11 cellular contexts compared by ENCODE assay signal in genomic region chr16:73049051-73049910, GRCh38. TPM values are rescaled to one million over a fixed set of nuclear protein-coding genes. Genes with fewer than 3 reads are reported as not detected.
DNase-seq lines count a peak whose midpoint lies in the region; ATAC-seq, FAIRE-seq and TF ChIP-seq lines count a peak whose summit lies in the region.
"Had no signal": no experiment of that assay in that cellular context is flagged by ENCODE, and none has a peak within 500 bp of the region (broad histone marks: within the 10 kb centered on the region; RNA-seq: fewer than 3 reads in every experiment).

No MANE protein-coding gene starts in this region.

- H3K36me3 ChIP-seq in IMR-90 (ENCODE audit: control insufficient read depth, insufficient read depth, low read length) = no peaks in the 10 kb centered on the region
- H3K36me3 ChIP-seq in endocrine pancreas (ENCODE audit: control insufficient read depth, insufficient read depth, low read length) = no peaks in the 10 kb centered on the region

- peak overlapping the region; percentile 97 for H3K23ac ChIP-seq in IMR-90 (ENCODE audit: low read depth, low read length)

- no peak overlapping the region for H3K56ac ChIP-seq in IMR-90 (ENCODE audit: extremely low read depth, insufficient read depth, low read length)

- dilution Hi-C loops in IMR-90 (cut with HindIII; ENCODE audit: low sequenced_read_pairs, unreplicated experiment) = loop anchor here (25.0 kb wide), 1 partner anchor 112 kb away; no protein-coding TSS in a partner anchor

- no peak for DNase-seq in A549 (ENCODE audit: low read depth in 1 of 2, low spot score in 1 of 2)
- DNase-seq in IMR-90 = no peak
- no peak for DNase-seq in natural killer cell
- no peak for DNase-seq in erythroblast (lab: John Stamatoyannopoulos, UW)
- DNase-seq in activated CD8-positive, alpha-beta memory T cell treated with anti-CD3 and anti-CD28 coated beads, Interleukin-2, amount 10 ng/mL, durations not matched to agents 7 days and 5 days = no peak
- no peak for DNase-seq in AG08396 (ENCODE audit: low spot score)
- DNase-seq: activated gamma-delta T cell treated with Interleukin-2 at 50 U/mL for 16 hours, DND-41 had no signal

- H2BK5ac ChIP-seq in IMR-90 (ENCODE audit: low read depth, low read length, poor library complexity, severe bottlenecking) = peak overlapping the region; percentile 70

- H3K9me1 ChIP-seq in IMR-90 (ENCODE audit: insufficient read depth, low read length) = peaks cover 17% of the 10 kb centered on the region; the same call in 1 of the 2 replicates

- peaks cover 8 to 15% of the 10 kb centered on the region in 2 donors for H3K4me1 Mint-ChIP-seq in natural killer cell
- H3K4me1 Mint-ChIP-seq in activated CD8-positive, alpha-beta memory T cell treated with anti-CD3 and anti-CD28 coated beads, Interleukin-2, amount 10 ng/mL, durations not matched to agents 7 days and 5 days = no peaks in the 10 kb centered on the region

- no peak for TF ChIP-seq CTCF in A549 (IDR thresholded peaks at IDR 0.05)
- no peak for TF ChIP-seq CTCF in IMR-90 (conservative IDR thresholded peaks at IDR 0.05; ENCODE audit: low read depth, low read length)
- TF ChIP-seq CTCF in natural killer cell (IDR thresholded peaks at IDR 0.05) = no peak

- peak overlapping the region in 1 of 2 donors; percentile 15 for H3K27ac Mint-ChIP-seq in natural killer cell
- no peak overlapping the region for H3K27ac Mint-ChIP-seq in activated CD8-positive, alpha-beta memory T cell treated with anti-CD3 and anti-CD28 coated beads, Interleukin-2, amount 10 ng/mL, durations not matched to agents 7 days and 5 days

- peaks cover 19% of the 10 kb centered on the region; the same call in 1 of the 2 replicates for H4K20me1 ChIP-seq in IMR-90 (ENCODE audit: insufficient read depth, low read length)

- ATAC-seq in A549 = no peak
- ATAC-seq in IMR-90 (ENCODE audit: low read depth) = no peak
- ATAC-seq in natural killer cell = no peak
- no peak for ATAC-seq in activated CD8-positive, alpha-beta memory T cell treated with anti-CD3 and anti-CD28 coated beads, Interleukin-2, amount 10 ng/mL, durations not matched to agents 7 days and 5 days
- ATAC-seq in HG03520 (IDR thresholded peaks at IDR 0.05; ENCODE audit: unreplicated experiment) = no peak

- peak overlapping the region; percentile 64 for H3K4ac ChIP-seq in IMR-90 (ENCODE audit: low read depth, low read length)

- peak overlapping the region; percentile 99 for H3K27ac ChIP-seq in A549
- peak overlapping the region; percentile 92; the same call in 1 of the 2 replicates for H3K27ac ChIP-seq in IMR-90 (ENCODE audit: insufficient read depth, low read length)

- H2AK9ac ChIP-seq in IMR-90 (replicated peaks; ENCODE audit: low read depth, low read length, poor library complexity) = peak overlapping the region; percentile 55

- H3K9me3 ChIP-seq in A549 (no peaks in the 10 kb centered on the region), IMR-90 (ENCODE audit: control insufficient read depth, insufficient read depth, low read length) (no peaks in the 10 kb centered on the region), endocrine pancreas (ENCODE audit: control insufficient read depth, low read length) (no peaks in the 10 kb centered on the region)

- no peaks in the 10 kb centered on the region for H3K27me3 ChIP-seq in IMR-90 (ENCODE audit: control insufficient read depth, insufficient read depth, low read length)
- no peaks in the 10 kb centered on the region for H3K27me3 ChIP-seq in endocrine pancreas (ENCODE audit: control insufficient read depth, insufficient read depth, low read length)

- TF ChIP-seq EP300 in A549 (IDR thresholded peaks at IDR 0.05) = no peak

- H3K18ac ChIP-seq in IMR-90 (ENCODE audit: low read depth, low read length) = peak overlapping the region; percentile 58

- BruUV-seq in IMR-90 (replicated peaks; lab: Mats Ljungman, UMichigan) = no TSS peak

- H4K5ac ChIP-seq in IMR-90 (ENCODE audit: low read depth, low read length) = peak overlapping the region; percentile 71

- peak overlapping the region; percentile 60 for H2BK120ac ChIP-seq in IMR-90 (ENCODE audit: low read depth, low read length)

- peak overlapping the region; percentile 77 for H3K14ac ChIP-seq in IMR-90 (replicated peaks; ENCODE audit: low read depth, low read length)

- H4K8ac ChIP-seq in IMR-90 (ENCODE audit: low read depth in 2 of 2, low read length in 2 of 2) = peak overlapping the region; percentile 73 to 94

- H3K36me3 Mint-ChIP-seq in natural killer cell = no peaks in the 10 kb centered on the region
- no peaks in the 10 kb centered on the region for H3K36me3 Mint-ChIP-seq in activated CD8-positive, alpha-beta memory T cell treated with anti-CD3 and anti-CD28 coated beads, Interleukin-2, amount 10 ng/mL, durations not matched to agents 7 days and 5 days

- peak overlapping the region; percentile 73; the same call in 1 of the 2 replicates for H2AK5ac ChIP-seq in IMR-90 (ENCODE audit: low read depth, low read length)

- H3K9me3 Mint-ChIP-seq in natural killer cell = no peaks in the 10 kb centered on the region
- no peaks in the 10 kb centered on the region for H3K9me3 Mint-ChIP-seq in activated CD8-positive, alpha-beta memory T cell treated with anti-CD3 and anti-CD28 coated beads, Interleukin-2, amount 10 ng/mL, durations not matched to agents 7 days and 5 days (ENCODE audit: low read depth)

- H3K79me1 ChIP-seq in IMR-90 (ENCODE audit: low read depth in 1 of 2, low read length in 2 of 2) = peaks cover 37 to 81% of the 10 kb centered on the region in 2 experiments

- FAIRE-seq in A549 (lab: Jason Lieb, UNC) = no peak
- FAIRE-seq: kidney had no signal

- H3K4me2 ChIP-seq in A549 (peak overlapping the region; percentile 96), IMR-90 (ENCODE audit: low read depth, low read length) (peak overlapping the region; percentile 84; the same call in 1 of the 2 replicates)

- peak overlapping the region; percentile 88 for H2BK20ac ChIP-seq in IMR-90 (ENCODE audit: low read depth, low read length)

- peaks cover 1 to 2% of the 10 kb centered on the region in 2 donors for H3K27me3 Mint-ChIP-seq in natural killer cell (ENCODE audit: low read depth in 2 of 2)
- H3K27me3 Mint-ChIP-seq in activated CD8-positive, alpha-beta memory T cell treated with anti-CD3 and anti-CD28 coated beads, Interleukin-2, amount 10 ng/mL, durations not matched to agents 7 days and 5 days = peaks cover 32% of the 10 kb centered on the region

- H3K4me3 ChIP-seq in A549 = peak overlapping the region; percentile 72
- H3K4me3 ChIP-seq in IMR-90 (ENCODE audit: insufficient read depth, low read depth, low read length) = no peak overlapping the region
- H3K4me3 ChIP-seq in endocrine pancreas (ENCODE audit: control insufficient read depth, insufficient read depth, low read length) = peak overlapping the region; percentile 44

- POLR2A ChIA-PET in A549 (lab: Yijun Ruan, JAX) (interaction anchor here (0.6 kb wide), 1 partner anchor 127 kb away, joined by 7 read pairs; no protein-coding TSS in a partner anchor), IMR-90 (lab: Charles Lee; ENCODE audit: unreplicated experiment) (no interaction called here)

- peak overlapping the region; percentile 79; the same call in 2 of the 3 replicates for H2BK15ac ChIP-seq in IMR-90 (ENCODE audit: low read depth, low read length)

- intact Hi-C loops in IMR-90 (cut with micrococcal nuclease) (no loop called here), natural killer cell (cut with micrococcal nuclease) (no loop called here)

- TF ChIP-seq RAD21 in A549 (conservative IDR thresholded peaks at IDR 0.05 in 1 of 2, IDR thresholded peaks at IDR 0.05 in 1 of 2) (no peak), IMR-90 (IDR thresholded peaks at IDR 0.05; ENCODE audit: low read length) (no peak)

- 44% methylated on average over 13 of the region's 13 CpGs for WGBS in A549 (ENCODE audit: missing lambda C conversion rate)
- 90% methylated on average over 4 of the region's 13 CpGs; no CpG with 5 or more reads in 1 of the 2 experiments for WGBS in IMR-90 (ENCODE audit: extremely low coverage in 2 of 2, insufficient read length in 1 of 2), 2 experiments

- TF ChIP-seq POLR2A in A549 (IDR thresholded peaks at IDR 0.05; ENCODE audit: low read length) (no peak), IMR-90 (IDR thresholded peaks at IDR 0.05; ENCODE audit: low read depth, low read length) (no peak), erythroblast (IDR thresholded peaks at IDR 0.05; ENCODE audit: low read length) (no peak)

- peak overlapping the region; percentile 74 for H3K4me3 Mint-ChIP-seq in natural killer cell
- no peak overlapping the region for H3K4me3 Mint-ChIP-seq in activated CD8-positive, alpha-beta memory T cell treated with anti-CD3 and anti-CD28 coated beads, Interleukin-2, amount 10 ng/mL, durations not matched to agents 7 days and 5 days

- no peak overlapping the region for H2AFZ ChIP-seq in IMR-90 (replicated peaks; ENCODE audit: low read length, poor library complexity)

- H3K4me1 ChIP-seq in A549 (peaks cover 82% of the 10 kb centered on the region), IMR-90 (ENCODE audit: control insufficient read depth, insufficient read depth, low read length) (peaks cover 51% of the 10 kb centered on the region), endocrine pancreas (ENCODE audit: control insufficient read depth, insufficient read depth, low read length) (peaks cover 5% of the 10 kb centered on the region)

- H4K91ac ChIP-seq in IMR-90 (ENCODE audit: insufficient read depth, low read depth, low read length) = peak overlapping the region; percentile 73

- in situ Hi-C loops in IMR-90 (cut with MboI; ENCODE audit: low sequenced_read_pairs) = no loop called here

- CTCF ChIA-PET in A549 (lab: Yijun Ruan, JAX) (interaction anchor here (1.1 to 2.5 kb wide), 4 partner anchors 12 to 217 kb away, joined by 3 to 10 read pairs (median 5); no protein-coding TSS in a partner anchor), IMR-90 (lab: Yijun Ruan, JAX) (interaction anchor here (0.6 kb wide), 1 partner anchor 517 kb away, joined by 3 read pairs; no protein-coding TSS in a partner anchor)
- CTCF ChIA-PET in activated CD8-positive, alpha-beta memory T cell treated with anti-CD3 and anti-CD28 coated beads, Interleukin-2, amount 10 ng/mL, durations not matched to agents 7 days and 5 days (lab: Charles Lee) = no interaction called here

- H3K9ac ChIP-seq in IMR-90 (ENCODE audit: low read depth, low read length) (peak overlapping the region; percentile 90; the same call in 1 of the 2 replicates), endocrine pancreas (ENCODE audit: control insufficient read depth, insufficient read depth, low read length) (no peak overlapping the region)

RNA-seq across cellular contexts. Expression of gene ZFHX3, which starts 1.4 kb away (rescaled TPM):
- 6.5 and 11.0 TPM in 2 replicates for polyA plus RNA-seq in A549 (2011; rRNA removed)
- 2.9 and 4.0 TPM in 2 replicates for polyA plus RNA-seq in A549 (2012; cell fraction: cytosol; rRNA removed)
- 4.6 and 5.1 TPM in 2 replicates for polyA plus RNA-seq in A549 (2012; cell fraction: nucleus; rRNA removed)
- 3.9 to 4.0 TPM (median 3.9 TPM) in 3 replicates for polyA plus RNA-seq in A549 (2017; fragmentation: RNase III; extraction: RNeasy Plus Mini Kit Qiagen cat#74134 plus additional on column Dnase treatment)
- polyA minus RNA-seq in A549 (2011; rRNA and poly(A)+ RNA removed) = 25.9 and 28.7 TPM in 2 replicates
- total RNA-seq in IMR-90 (2012; rRNA removed) = 1.4 and 2.2 TPM in 2 replicates
- 1.7 and 2.0 TPM in 2 replicates for polyA plus RNA-seq in IMR-90 (2012; rRNA removed)
- 0.78 and 1.1 TPM in 2 replicates for polyA plus RNA-seq in IMR-90 (2012; cell fraction: cytosol; rRNA removed)
- 1.9 and 2.8 TPM in 2 replicates for polyA plus RNA-seq in IMR-90 (2012; cell fraction: nucleus; rRNA removed; ENCODE audit: low replicate concordance)
- total RNA-seq in natural killer cell = 1 to 10 TPM; 5.8 to 7.8 (median 7.5) TPM
- total RNA-seq in activated CD8-positive, alpha-beta memory T cell treated with anti-CD3 and anti-CD28 coated beads, Interleukin-2, amount 10 ng/mL, durations not matched to agents 7 days and 5 days = 1 to 10 TPM in 1 of 2 experiments, under 1 TPM in 1; 0.32 to 1.9 TPM
